Comparison of ENCODE assay signal across 2 cellular contexts in the genomic region with DNA sequence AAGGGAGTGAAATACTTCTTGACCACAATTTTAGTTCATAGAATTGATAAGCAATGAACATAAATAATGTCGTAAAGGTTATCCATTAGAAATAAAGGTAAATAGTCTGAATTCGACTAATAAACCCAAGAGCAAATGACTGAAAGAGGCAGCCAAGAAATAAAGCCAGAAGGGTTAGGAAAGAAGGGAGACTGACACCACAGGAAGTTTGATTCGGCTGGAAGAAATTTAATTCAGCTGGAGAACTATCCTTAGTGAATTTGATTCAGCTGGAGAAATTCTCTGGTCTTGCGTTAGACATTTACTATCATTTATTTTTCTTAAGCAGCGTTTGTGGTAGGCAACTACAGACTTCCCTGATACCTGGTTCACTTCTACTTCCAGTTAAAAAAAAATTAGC.
TF ChIP-seq lines count a peak whose summit lies in the region.

No MANE protein-coding gene starts in this region.

TF ChIP-seq in liver, 16 proteins besides CTCF, POLR2A, EP300 and RAD21 (continued from another document):
- TF ChIP-seq, protein P1, sequence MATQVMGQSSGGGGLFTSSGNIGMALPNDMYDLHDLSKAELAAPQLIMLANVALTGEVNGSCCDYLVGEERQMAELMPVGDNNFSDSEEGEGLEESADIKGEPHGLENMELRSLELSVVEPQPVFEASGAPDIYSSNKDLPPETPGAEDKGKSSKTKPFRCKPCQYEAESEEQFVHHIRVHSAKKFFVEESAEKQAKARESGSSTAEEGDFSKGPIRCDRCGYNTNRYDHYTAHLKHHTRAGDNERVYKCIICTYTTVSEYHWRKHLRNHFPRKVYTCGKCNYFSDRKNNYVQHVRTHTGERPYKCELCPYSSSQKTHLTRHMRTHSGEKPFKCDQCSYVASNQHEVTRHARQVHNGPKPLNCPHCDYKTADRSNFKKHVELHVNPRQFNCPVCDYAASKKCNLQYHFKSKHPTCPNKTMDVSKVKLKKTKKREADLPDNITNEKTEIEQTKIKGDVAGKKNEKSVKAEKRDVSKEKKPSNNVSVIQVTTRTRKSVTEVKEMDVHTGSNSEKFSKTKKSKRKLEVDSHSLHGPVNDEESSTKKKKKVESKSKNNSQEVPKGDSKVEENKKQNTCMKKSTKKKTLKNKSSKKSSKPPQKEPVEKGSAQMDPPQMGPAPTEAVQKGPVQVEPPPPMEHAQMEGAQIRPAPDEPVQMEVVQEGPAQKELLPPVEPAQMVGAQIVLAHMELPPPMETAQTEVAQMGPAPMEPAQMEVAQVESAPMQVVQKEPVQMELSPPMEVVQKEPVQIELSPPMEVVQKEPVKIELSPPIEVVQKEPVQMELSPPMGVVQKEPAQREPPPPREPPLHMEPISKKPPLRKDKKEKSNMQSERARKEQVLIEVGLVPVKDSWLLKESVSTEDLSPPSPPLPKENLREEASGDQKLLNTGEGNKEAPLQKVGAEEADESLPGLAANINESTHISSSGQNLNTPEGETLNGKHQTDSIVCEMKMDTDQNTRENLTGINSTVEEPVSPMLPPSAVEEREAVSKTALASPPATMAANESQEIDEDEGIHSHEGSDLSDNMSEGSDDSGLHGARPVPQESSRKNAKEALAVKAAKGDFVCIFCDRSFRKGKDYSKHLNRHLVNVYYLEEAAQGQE (IDR thresholded peaks at IDR 0.05) = no peak
- TF ChIP-seq SP1 (IDR thresholded peaks at IDR 0.05) (no peak), RXRA (IDR thresholded peaks at IDR 0.05) (no peak)

TF ChIP-seq in HepG2, 621 proteins besides CTCF, POLR2A, EP300 and RAD21 (continued from another document):
- TF ChIP-seq, protein P2, sequence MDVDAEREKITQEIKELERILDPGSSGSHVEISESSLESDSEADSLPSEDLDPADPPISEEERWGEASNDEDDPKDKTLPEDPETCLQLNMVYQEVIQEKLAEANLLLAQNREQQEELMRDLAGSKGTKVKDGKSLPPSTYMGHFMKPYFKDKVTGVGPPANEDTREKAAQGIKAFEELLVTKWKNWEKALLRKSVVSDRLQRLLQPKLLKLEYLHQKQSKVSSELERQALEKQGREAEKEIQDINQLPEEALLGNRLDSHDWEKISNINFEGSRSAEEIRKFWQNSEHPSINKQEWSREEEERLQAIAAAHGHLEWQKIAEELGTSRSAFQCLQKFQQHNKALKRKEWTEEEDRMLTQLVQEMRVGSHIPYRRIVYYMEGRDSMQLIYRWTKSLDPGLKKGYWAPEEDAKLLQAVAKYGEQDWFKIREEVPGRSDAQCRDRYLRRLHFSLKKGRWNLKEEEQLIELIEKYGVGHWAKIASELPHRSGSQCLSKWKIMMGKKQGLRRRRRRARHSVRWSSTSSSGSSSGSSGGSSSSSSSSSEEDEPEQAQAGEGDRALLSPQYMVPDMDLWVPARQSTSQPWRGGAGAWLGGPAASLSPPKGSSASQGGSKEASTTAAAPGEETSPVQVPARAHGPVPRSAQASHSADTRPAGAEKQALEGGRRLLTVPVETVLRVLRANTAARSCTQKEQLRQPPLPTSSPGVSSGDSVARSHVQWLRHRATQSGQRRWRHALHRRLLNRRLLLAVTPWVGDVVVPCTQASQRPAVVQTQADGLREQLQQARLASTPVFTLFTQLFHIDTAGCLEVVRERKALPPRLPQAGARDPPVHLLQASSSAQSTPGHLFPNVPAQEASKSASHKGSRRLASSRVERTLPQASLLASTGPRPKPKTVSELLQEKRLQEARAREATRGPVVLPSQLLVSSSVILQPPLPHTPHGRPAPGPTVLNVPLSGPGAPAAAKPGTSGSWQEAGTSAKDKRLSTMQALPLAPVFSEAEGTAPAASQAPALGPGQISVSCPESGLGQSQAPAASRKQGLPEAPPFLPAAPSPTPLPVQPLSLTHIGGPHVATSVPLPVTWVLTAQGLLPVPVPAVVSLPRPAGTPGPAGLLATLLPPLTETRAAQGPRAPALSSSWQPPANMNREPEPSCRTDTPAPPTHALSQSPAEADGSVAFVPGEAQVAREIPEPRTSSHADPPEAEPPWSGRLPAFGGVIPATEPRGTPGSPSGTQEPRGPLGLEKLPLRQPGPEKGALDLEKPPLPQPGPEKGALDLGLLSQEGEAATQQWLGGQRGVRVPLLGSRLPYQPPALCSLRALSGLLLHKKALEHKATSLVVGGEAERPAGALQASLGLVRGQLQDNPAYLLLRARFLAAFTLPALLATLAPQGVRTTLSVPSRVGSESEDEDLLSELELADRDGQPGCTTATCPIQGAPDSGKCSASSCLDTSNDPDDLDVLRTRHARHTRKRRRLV (CRISPR knock-in tag; IDR thresholded peaks at IDR 0.05) = no peak
